ENCODE assay signal across 1 cellular context in the genomic region with DNA sequence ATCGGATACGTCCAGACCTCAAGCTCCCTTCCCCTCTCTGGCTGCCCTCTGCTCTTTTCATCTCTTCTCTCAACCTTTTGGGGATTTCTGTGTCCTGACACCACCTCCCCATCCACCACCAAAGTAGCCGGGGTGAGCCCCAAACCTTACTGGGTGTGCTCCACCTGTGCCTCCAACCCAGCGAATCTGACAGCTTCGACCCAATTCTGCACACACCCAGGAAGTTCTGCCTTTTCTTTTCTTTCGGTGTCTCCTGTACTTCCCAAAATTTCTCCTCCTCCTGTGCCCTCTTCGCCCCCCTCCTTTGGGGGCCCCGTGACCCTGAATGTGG.
TF ChIP-seq lines count a peak whose summit lies in the region.

No MANE protein-coding gene starts in this region.

TF ChIP-seq in K562, 482 proteins besides CTCF, POLR2A, EP300 and RAD21:
- TF ChIP-seq RFX1 (IDR thresholded peaks at IDR 0.05) = no peak
- TF ChIP-seq FOXK1 (CRISPR knock-in tag; IDR thresholded peaks at IDR 0.05; ENCODE audit: borderline replicate concordance) = no peak
- TF ChIP-seq BCOR (IDR thresholded peaks at IDR 0.05) = no peak
- TF ChIP-seq MAFG (tag; conservative IDR thresholded peaks at IDR 0.05) = no peak
- TF ChIP-seq, protein P1, sequence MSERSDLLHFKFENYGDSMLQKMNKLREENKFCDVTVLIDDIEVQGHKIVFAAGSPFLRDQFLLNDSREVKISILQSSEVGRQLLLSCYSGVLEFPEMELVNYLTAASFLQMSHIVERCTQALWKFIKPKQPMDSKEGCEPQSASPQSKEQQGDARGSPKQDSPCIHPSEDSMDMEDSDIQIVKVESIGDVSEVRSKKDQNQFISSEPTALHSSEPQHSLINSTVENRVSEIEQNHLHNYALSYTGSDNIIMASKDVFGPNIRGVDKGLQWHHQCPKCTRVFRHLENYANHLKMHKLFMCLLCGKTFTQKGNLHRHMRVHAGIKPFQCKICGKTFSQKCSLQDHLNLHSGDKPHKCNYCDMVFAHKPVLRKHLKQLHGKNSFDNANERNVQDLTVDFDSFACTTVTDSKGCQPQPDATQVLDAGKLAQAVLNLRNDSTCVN (CRISPR knock-in tag; IDR thresholded peaks at IDR 0.05) = no peak
- no peak for TF ChIP-seq ZBED1 (IDR thresholded peaks at IDR 0.05)
- no peak for TF ChIP-seq PPARD (CRISPR knock-in tag; IDR thresholded peaks at IDR 0.05)
- no peak for TF ChIP-seq CEBPG (CRISPR knock-in tag; IDR thresholded peaks at IDR 0.05)
- no peak for TF ChIP-seq CEBPG (tag; conservative IDR thresholded peaks at IDR 0.05 in 1 of 2, IDR thresholded peaks at IDR 0.05 in 1 of 2)
